In the genomic region with DNA sequence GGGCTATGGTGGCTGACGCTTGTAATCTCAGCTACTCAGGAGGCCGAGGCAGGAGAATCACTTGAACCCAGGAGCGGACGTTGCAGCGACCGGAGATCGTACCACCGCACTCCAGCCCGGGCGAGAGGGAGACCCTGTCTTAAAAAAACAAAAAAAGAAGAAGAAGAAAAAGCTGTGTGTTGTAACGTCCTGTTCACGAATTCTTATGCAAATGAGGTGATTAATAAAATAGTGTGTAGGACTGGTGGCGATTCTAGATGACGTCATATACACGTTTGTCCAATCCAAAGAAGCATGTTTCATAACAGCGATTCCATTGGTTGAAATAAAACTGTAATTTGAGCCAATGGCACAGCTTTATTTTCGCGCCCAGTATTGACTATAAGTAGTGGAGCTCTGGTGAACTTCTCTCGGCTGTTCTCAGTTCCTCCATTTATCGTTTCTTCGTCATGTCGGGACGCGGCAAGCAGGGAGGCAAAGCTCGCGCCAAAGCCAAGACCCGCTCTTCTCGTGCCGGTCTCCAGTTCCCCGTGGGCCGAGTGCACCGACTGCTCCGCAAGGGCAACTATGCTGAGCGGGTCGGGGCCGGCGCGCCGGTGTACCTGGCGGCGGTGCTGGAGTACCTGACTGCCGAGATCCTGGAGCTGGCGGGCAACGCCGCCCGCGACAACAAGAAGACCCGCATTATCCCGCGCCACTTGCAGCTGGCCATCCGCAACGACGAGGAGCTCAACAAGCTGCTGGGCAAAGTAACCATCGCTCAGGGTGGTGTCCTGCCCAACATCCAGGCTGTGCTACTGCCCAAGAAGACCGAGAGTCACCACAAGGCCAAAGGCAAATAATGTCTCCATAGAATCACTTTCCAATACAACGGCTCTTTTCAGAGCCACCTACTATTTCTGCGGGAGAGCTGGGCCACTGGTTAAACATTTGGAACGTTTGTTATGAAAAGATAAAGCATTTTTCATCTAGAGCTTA, we compare ENCODE assay signal across 8 cellular contexts. TPM values are rescaled to one million over a fixed set of nuclear protein-coding genes. Genes with fewer than 3 reads are reported as not detected.
DNase-seq lines count a peak whose midpoint lies in the region; ATAC-seq and TF ChIP-seq lines count a peak whose summit lies in the region.

No MANE protein-coding gene starts in this region.

- no peak for TF ChIP-seq RAD21 in liver (IDR thresholded peaks at IDR 0.05)

- peak overlapping the region; percentile 45 to 85 (median 67) for H3K4me3 ChIP-seq in dorsolateral prefrontal cortex
- peak overlapping the region; percentile 62 to 95 (median 92) for H3K4me3 ChIP-seq in liver (ENCODE audit: low read depth in 1 of 3, low read length in 3 of 3)

- H3K4me1 ChIP-seq in liver (ENCODE audit: control insufficient read depth in 4 of 4, insufficient read depth in 4 of 4, low read length in 3 of 4): peaks cover 8 to 33% (median 21%) of the 10 kb centered on the region in 4 donors

- intact Hi-C loops in dorsolateral prefrontal cortex (cut with DNase I): no loop called here

- WGBS in liver: under 1% methylated on average over 58 of the region's 58 CpGs

- ATAC-seq in GM19351 (IDR thresholded peaks at IDR 0.05; ENCODE audit: unreplicated experiment): peak; percentile 48
- ATAC-seq in HG03457 (IDR thresholded peaks at IDR 0.05; ENCODE audit: unreplicated experiment): peak; percentile 52

- peak overlapping the region; percentile 67 to 95 for H3K9ac ChIP-seq in liver (ENCODE audit: low read depth in 1 of 2, low read length in 2 of 2)

- peaks cover 0 to 73% (median 52%) of the 10 kb centered on the region in 45 donors for H3K27me3 ChIP-seq in dorsolateral prefrontal cortex
- no peaks in the 10 kb centered on the region for H3K27me3 ChIP-seq in liver (ENCODE audit: control insufficient read depth in 4 of 4, insufficient read depth in 4 of 4, low read length in 3 of 4)

- H3K27ac ChIP-seq in dorsolateral prefrontal cortex (peak overlapping the region in 19 of 59 donors; percentile 8 to 77 (median 51)), liver (ENCODE audit: low read depth in 1 of 2, low read length in 2 of 2) (peak overlapping the region; percentile 63 to 73)

- no peaks in the 10 kb centered on the region for H3K9me3 ChIP-seq in liver (ENCODE audit: control insufficient read depth in 4 of 4, low read length in 3 of 4)

- H3K36me3 ChIP-seq in liver (ENCODE audit: control insufficient read depth in 4 of 4, insufficient read depth in 3 of 4, low read depth in 1 of 4, low read length in 3 of 4): no peaks in the 10 kb centered on the region

- peak in 12 of 14 donors; percentile 19 to 89 (median 48) for DNase-seq in C1 segment of cervical spinal cord (lab: John Stamatoyannopoulos, UW)
- peak; percentile 96 for DNase-seq in NCI-H510A treated with DMSO at 0.1 percent for 48 hours (lab: John Stamatoyannopoulos, UW)
- DNase-seq in activated CD4-positive, alpha-beta T cell treated with anti-CD3 and anti-CD28 coated beads for 48 hours: peak; percentile 82
- peak in 3 of 10 donors; percentile 36 to 45 (median 42) for DNase-seq in dorsolateral prefrontal cortex
- DNase-seq in stimulated activated CD4-positive, alpha-beta T cell treated with anti-CD3 and anti-CD28 coated beads, Interleukin-4, amount 100 ng/mL, for 48 hours (ENCODE audit: low read depth in 2 of 2): peak; percentile 63

- TF ChIP-seq CTCF in dorsolateral prefrontal cortex (IDR thresholded peaks at IDR 0.05 in 54 of 56, conservative IDR thresholded peaks at IDR 0.05 in 2 of 56; ENCODE audit: low read depth in 1 of 56, partially characterized antibody in 56 of 56): peak in 1 of 56 donors; percentile 4
- TF ChIP-seq CTCF in liver (IDR thresholded peaks at IDR 0.05; ENCODE audit: low read depth, low read length, missing input control): no peak

TF ChIP-seq in liver, 16 proteins besides CTCF, POLR2A, EP300 and RAD21:
- peak in 1 of 2 donors; percentile 22 for TF ChIP-seq JUND (IDR thresholded peaks at IDR 0.05)
- TF ChIP-seq HNF4A (conservative IDR thresholded peaks at IDR 0.05): no peak
- TF ChIP-seq RXRA (IDR thresholded peaks at IDR 0.05): peak in 1 of 2 donors; percentile 7
- peak; percentile 63 for TF ChIP-seq TAF1 (conservative IDR thresholded peaks at IDR 0.05)
- TF ChIP-seq, protein P1, sequence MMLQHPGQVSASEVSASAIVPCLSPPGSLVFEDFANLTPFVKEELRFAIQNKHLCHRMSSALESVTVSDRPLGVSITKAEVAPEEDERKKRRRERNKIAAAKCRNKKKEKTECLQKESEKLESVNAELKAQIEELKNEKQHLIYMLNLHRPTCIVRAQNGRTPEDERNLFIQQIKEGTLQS (IDR thresholded peaks at IDR 0.05): no peak
- TF ChIP-seq, protein P2, sequence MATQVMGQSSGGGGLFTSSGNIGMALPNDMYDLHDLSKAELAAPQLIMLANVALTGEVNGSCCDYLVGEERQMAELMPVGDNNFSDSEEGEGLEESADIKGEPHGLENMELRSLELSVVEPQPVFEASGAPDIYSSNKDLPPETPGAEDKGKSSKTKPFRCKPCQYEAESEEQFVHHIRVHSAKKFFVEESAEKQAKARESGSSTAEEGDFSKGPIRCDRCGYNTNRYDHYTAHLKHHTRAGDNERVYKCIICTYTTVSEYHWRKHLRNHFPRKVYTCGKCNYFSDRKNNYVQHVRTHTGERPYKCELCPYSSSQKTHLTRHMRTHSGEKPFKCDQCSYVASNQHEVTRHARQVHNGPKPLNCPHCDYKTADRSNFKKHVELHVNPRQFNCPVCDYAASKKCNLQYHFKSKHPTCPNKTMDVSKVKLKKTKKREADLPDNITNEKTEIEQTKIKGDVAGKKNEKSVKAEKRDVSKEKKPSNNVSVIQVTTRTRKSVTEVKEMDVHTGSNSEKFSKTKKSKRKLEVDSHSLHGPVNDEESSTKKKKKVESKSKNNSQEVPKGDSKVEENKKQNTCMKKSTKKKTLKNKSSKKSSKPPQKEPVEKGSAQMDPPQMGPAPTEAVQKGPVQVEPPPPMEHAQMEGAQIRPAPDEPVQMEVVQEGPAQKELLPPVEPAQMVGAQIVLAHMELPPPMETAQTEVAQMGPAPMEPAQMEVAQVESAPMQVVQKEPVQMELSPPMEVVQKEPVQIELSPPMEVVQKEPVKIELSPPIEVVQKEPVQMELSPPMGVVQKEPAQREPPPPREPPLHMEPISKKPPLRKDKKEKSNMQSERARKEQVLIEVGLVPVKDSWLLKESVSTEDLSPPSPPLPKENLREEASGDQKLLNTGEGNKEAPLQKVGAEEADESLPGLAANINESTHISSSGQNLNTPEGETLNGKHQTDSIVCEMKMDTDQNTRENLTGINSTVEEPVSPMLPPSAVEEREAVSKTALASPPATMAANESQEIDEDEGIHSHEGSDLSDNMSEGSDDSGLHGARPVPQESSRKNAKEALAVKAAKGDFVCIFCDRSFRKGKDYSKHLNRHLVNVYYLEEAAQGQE (IDR thresholded peaks at IDR 0.05): peak; percentile 86
- TF ChIP-seq ZBTB33 (IDR thresholded peaks at IDR 0.05): peak; percentile 33
- TF ChIP-seq SP1 (IDR thresholded peaks at IDR 0.05): peak; percentile 76
- no peak for TF ChIP-seq FOXA2 (IDR thresholded peaks at IDR 0.05)
TF ChIP-seq in liver: peak in this region for 6.

RNA-seq across cellular contexts. Expression of gene OR2B2, which starts 47.0 kb away (rescaled TPM):
- total RNA-seq in dorsolateral prefrontal cortex (not detected), liver (not detected)
- polyA plus RNA-seq in liver: not detected
